Comparison of ENCODE assay signal across 13 cellular contexts in the genomic region with DNA sequence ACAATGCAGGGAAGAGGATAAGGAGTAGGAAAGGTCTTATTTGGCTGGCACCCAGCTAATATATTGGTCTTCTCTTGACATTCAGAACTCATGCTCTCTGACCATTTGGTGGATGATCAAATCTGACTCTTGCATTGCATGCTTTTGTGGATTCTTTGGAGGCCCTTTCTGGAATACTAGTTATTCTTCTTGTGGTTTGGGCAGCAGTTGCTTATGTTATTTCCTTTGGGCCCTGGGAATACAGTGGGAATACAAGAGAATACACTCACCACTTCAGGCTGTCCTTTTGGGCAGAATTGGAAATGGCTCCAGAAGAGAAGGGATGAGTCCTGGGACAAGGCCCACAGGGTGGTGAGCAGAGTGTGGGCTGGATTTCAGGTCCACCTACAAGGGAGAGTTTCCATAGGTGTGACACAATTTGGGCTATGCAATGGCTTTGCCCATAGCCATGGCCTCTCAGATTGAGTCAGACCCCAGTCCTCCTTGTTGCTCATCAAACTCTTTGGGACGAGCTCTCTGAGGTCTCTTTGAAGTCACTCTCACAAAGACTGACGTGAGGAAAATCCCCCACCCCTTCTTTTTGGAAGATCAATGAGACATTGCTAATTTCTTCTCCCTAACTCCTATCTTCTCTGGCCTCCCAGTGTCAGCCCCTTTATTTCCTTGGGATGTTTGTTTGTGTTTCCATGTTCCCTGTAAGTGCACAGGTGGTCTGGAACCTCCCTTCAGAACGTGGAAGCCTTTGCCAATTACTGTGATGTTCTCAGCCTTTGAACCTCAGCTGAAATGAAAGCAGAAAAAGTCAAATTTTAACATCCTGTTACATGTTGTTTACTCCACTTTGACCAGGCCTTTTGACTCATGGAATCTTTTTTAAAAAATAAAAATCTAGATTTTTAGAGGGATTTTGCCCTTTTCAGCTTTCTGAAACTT. TPM values are rescaled to one million over a fixed set of nuclear protein-coding genes. Genes with fewer than 3 reads are reported as not detected.
A peak's percentile ranks its signal among the peaks of the same experiment; 100 is the strongest.
DNase-seq lines count a peak whose midpoint lies in the region; TF ChIP-seq lines count a peak whose summit lies in the region.
"Had no signal": no experiment of that assay in that cellular context is flagged by ENCODE, and none has a peak within 500 bp of the region (broad histone marks: within the 10 kb centered on the region; RNA-seq: fewer than 3 reads in every experiment).

No MANE protein-coding gene starts in this region.

- H3K4me3 ChIP-seq in fibroblast of the aortic adventitia (ENCODE audit: low read depth, low read length): no peak overlapping the region
- H3K4me3 ChIP-seq: SK-N-MC had no signal

- intact Hi-C loops in posterior cingulate gyrus (cut with DNase I): no loop called here

- DNase-seq in activated effector memory CD4-positive, alpha-beta T cell treated with anti-CD3 and anti-CD28 coated beads, Interleukin-2, amount 50 U/mL, for 16 hours: peak; percentile 64
- DNase-seq in activated effector memory CD4-positive, alpha-beta T cell treated with Interleukin-2 at 50 U/mL for 16 hours: no peak
- peak; percentile 68 for DNase-seq in activated CD4-positive, alpha-beta T cell treated with anti-CD3 and anti-CD28 coated beads for 48 hours
- DNase-seq in fibroblast of the aortic adventitia (ENCODE audit: low read depth): peak; percentile 31
- peak; percentile 80 for DNase-seq in stromal cell of bone marrow (ENCODE audit: low read depth)
- no peak for DNase-seq in NCI-H2081 (lab: John Stamatoyannopoulos, UW)
- DNase-seq in posterior cingulate gyrus: no peak
- DNase-seq in DMS 273 (lab: John Stamatoyannopoulos, UW; ENCODE audit: unreplicated experiment): no peak
- DNase-seq: activated gamma-delta T cell; effector CD4-positive, alpha-beta T cell; NCI-H510A treated with DMSO at 0.1 percent for 48 hours had no signal

- no peak for TF ChIP-seq CTCF in fibroblast of the aortic adventitia (IDR thresholded peaks at IDR 0.05; ENCODE audit: insufficient read depth, low read length)

RNA-seq across cellular contexts. Expression of a gene that starts 19.4 kb away (rescaled TPM):
- total RNA-seq in fibroblast of the aortic adventitia (ENCODE audit: low replicate concordance): 6.3 and 33.3 TPM in 2 replicates
- total RNA-seq: G401 had no signal

RNA-seq across cellular contexts. Expression of a gene that starts 31.8 kb away (rescaled TPM):
- total RNA-seq in fibroblast of the aortic adventitia (ENCODE audit: low replicate concordance): 0.65 TPM in 1 of 2 replicates, not detected in the other

RNA-seq across cellular contexts. Expression of a gene that starts 48.8 kb away (rescaled TPM):
- 23.0 and 146 TPM in 2 replicates for total RNA-seq in fibroblast of the aortic adventitia (ENCODE audit: low replicate concordance)
- total RNA-seq: G401 had no signal

Comparison
In these comparisons a context has a peak if more than half of its experiments do, and no peak if none do; other contexts are left out.
1. DNase-seq: peak in activated effector memory CD4-positive, alpha-beta T cell treated with anti-CD3 and anti-CD28 coated beads, Interleukin-2, amount 50 U/mL, for 16 hours (single experiment), activated CD4-positive, alpha-beta T cell treated with anti-CD3 and anti-CD28 coated beads for 48 hours (single experiment), fibroblast of the aortic adventitia (single experiment) and stromal cell of bone marrow (single experiment); none in activated effector memory CD4-positive, alpha-beta T cell treated with Interleukin-2 at 50 U/mL for 16 hours (single experiment), NCI-H2081 (0 of 2), posterior cingulate gyrus (0 of 10) and DMS 273 (single experiment).